8 cellular contexts compared by ENCODE assay signal in genomic region chr16:75087040-75087979, GRCh38. TPM values are rescaled to one million over a fixed set of nuclear protein-coding genes. Genes with fewer than 3 reads are reported as not detected.
DNase-seq lines count a peak whose midpoint lies in the region; ATAC-seq, FAIRE-seq and TF ChIP-seq lines count a peak whose summit lies in the region.

No MANE protein-coding gene starts in this region.

- intact Hi-C loops in pancreas (cut with DNase I): no loop called here
- intact Hi-C loops in CD4-positive, alpha-beta T cell (cut with DNase I, micrococcal nuclease): no loop called here

- peak in 3 of 4 donors; percentile 50 to 74 (median 72) for ATAC-seq in pancreas
- no peak for ATAC-seq in CD4-positive, alpha-beta T cell (ENCODE audit: poor library complexity)
- no peak for ATAC-seq in activated T-cell treated with anti-CD3 and anti-CD28 coated beads, Interleukin-2, amount 50 U/mL, for 4 hours

- POLR2A ChIA-PET in CD4-positive, alpha-beta T cell (lab: Charles Lee): interaction anchor here (1.0 kb wide), 1 partner anchor 22 kb away, joined by 3 read pairs; no protein-coding TSS in a partner anchor

- no peak overlapping the region for H3K4me3 ChIP-seq in epithelial cell of esophagus (ENCODE audit: low read length)
- no peak overlapping the region for H3K4me3 ChIP-seq in pancreas

- H3K27me3 ChIP-seq in pancreas: no peaks in the 10 kb centered on the region
- H3K27me3 ChIP-seq in CD4-positive, alpha-beta T cell (ENCODE audit: control insufficient read depth, insufficient read depth, low read length): no peaks in the 10 kb centered on the region

- 85 to 88% methylated on average over 13 of the region's 13 CpGs for WGBS in pancreas, 2 donors

- H3K27ac ChIP-seq in pancreas: peak overlapping the region in 1 of 4 donors; percentile 17
- H3K27ac ChIP-seq in CD4-positive, alpha-beta T cell (ENCODE audit: low read depth, low read length): no peak overlapping the region

- H3K36me3 ChIP-seq in pancreas: no peaks in the 10 kb centered on the region

- FAIRE-seq in pancreas (lab: Jason Lieb, UNC) (no peak), D721Med (lab: Jason Lieb, UNC) (no peak)

- no peaks in the 10 kb centered on the region for H3K36me3 Mint-ChIP-seq in CD4-positive, alpha-beta T cell (ENCODE audit: low read depth)
- no peaks in the 10 kb centered on the region for H3K36me3 Mint-ChIP-seq in activated T-cell treated with anti-CD3 and anti-CD28 coated beads, Interleukin-2, amount 50 U/mL, for 4 hours (ENCODE audit: insufficient read depth)

- H3K4me3 Mint-ChIP-seq in CD4-positive, alpha-beta T cell: no peak overlapping the region
- H3K4me3 Mint-ChIP-seq in activated T-cell treated with anti-CD3 and anti-CD28 coated beads, Interleukin-2, amount 50 U/mL, for 4 hours: no peak overlapping the region

- TF ChIP-seq CTCF in epithelial cell of esophagus (IDR thresholded peaks at IDR 0.05; ENCODE audit: insufficient read depth, low read depth, low read length, missing control alignments) (no peak), pancreas (IDR thresholded peaks at IDR 0.05) (no peak), D721Med (IDR thresholded peaks at IDR 0.05; ENCODE audit: insufficient read depth, missing control alignments) (no peak)
- TF ChIP-seq CTCF in CD4-positive, alpha-beta T cell (IDR thresholded peaks at IDR 0.05): no peak

- H3K27ac Mint-ChIP-seq in CD4-positive, alpha-beta T cell: no peak overlapping the region

- H3K27me3 Mint-ChIP-seq in CD4-positive, alpha-beta T cell: no peaks in the 10 kb centered on the region
- no peaks in the 10 kb centered on the region for H3K27me3 Mint-ChIP-seq in activated T-cell treated with anti-CD3 and anti-CD28 coated beads, Interleukin-2, amount 50 U/mL, for 4 hours (ENCODE audit: low read depth)

- peak; percentile 48 for DNase-seq in GM03348 (ENCODE audit: low spot score)
- peak; percentile 96 for DNase-seq in NCI-H510A treated with DMSO at 0.1 percent for 48 hours (lab: John Stamatoyannopoulos, UW)
- DNase-seq in epithelial cell of esophagus (ENCODE audit: low read depth): peak; percentile 27
- DNase-seq in pancreas: no peak
- no peak for DNase-seq in D721Med (ENCODE audit: insufficient read length, low spot score)
- no peak for DNase-seq in activated CD4-positive, alpha-beta T cell treated with anti-CD3 and anti-CD28 coated beads, Interleukin-2, amount 50 U/mL, for 4 hours
- no peak for DNase-seq in CD4-positive, alpha-beta T cell
- DNase-seq in activated T-cell treated with anti-CD3 and anti-CD28 coated beads, Interleukin-2, amount 50 U/mL, for 4 hours: no peak

- peaks cover 15% of the 10 kb centered on the region for H3K4me1 Mint-ChIP-seq in CD4-positive, alpha-beta T cell (ENCODE audit: low read depth)
- no peaks in the 10 kb centered on the region for H3K4me1 Mint-ChIP-seq in activated T-cell treated with anti-CD3 and anti-CD28 coated beads, Interleukin-2, amount 50 U/mL, for 4 hours (ENCODE audit: low read depth)

- H3K9me3 ChIP-seq in pancreas: no peaks in the 10 kb centered on the region
- H3K9me3 ChIP-seq in CD4-positive, alpha-beta T cell (ENCODE audit: control insufficient read depth, low read length): no peaks in the 10 kb centered on the region

- H3K4me1 ChIP-seq in pancreas: peaks cover 0 to 3% (median 0%) of the 10 kb centered on the region in 3 donors

- CTCF ChIA-PET in CD4-positive, alpha-beta T cell (lab: Charles Lee): no interaction called here

- no peaks in the 10 kb centered on the region for H3K9me3 Mint-ChIP-seq in CD4-positive, alpha-beta T cell
- H3K9me3 Mint-ChIP-seq in activated T-cell treated with anti-CD3 and anti-CD28 coated beads, Interleukin-2, amount 50 U/mL, for 4 hours: no peaks in the 10 kb centered on the region

RNA-seq across cellular contexts. Expression of gene LDHD, which starts 29.3 kb away (rescaled TPM):
- 10 to 100 TPM in 2 of 6 donors, 1 to 10 TPM in 4; 6.9 to 12.2 (median 8.6) TPM for total RNA-seq in pancreas
- 10 to 100 TPM; 15.8 to 20.3 TPM for polyA plus RNA-seq in pancreas
- not detected for total RNA-seq in CD4-positive, alpha-beta T cell
- under 1 TPM in 1 of 3 donors, not detected in 2; 0.11 TPM for total RNA-seq in activated T-cell treated with anti-CD3 and anti-CD28 coated beads, Interleukin-2, amount 50 U/mL, for 4 hours

Comparison
In these comparisons a context has a peak if more than half of its experiments do, and no peak if none do; other contexts are left out.
1. DNase-seq: peak in GM03348 (single experiment), NCI-H510A treated with DMSO at 0.1 percent for 48 hours (single experiment) and epithelial cell of esophagus (single experiment); none in pancreas (0 of 6), D721Med (single experiment), activated CD4-positive, alpha-beta T cell treated with anti-CD3 and anti-CD28 coated beads, Interleukin-2, amount 50 U/mL, for 4 hours (0 of 2), CD4-positive, alpha-beta T cell (0 of 10) and activated T-cell treated with anti-CD3 and anti-CD28 coated beads, Interleukin-2, amount 50 U/mL, for 4 hours (single experiment).
2. ATAC-seq: peak in pancreas (3 of 4); none in CD4-positive, alpha-beta T cell (single experiment) and activated T-cell treated with anti-CD3 and anti-CD28 coated beads, Interleukin-2, amount 50 U/mL, for 4 hours (0 of 2).
3. RNA of gene LDHD, which starts 29.3 kb away (total RNA-seq): 6.9 to 12.2 TPM in pancreas; 0.11 TPM in activated T-cell treated with anti-CD3 and anti-CD28 coated beads, Interleukin-2, amount 50 U/mL, for 4 hours and not detected in CD4-positive, alpha-beta T cell; every median in the first group is over 4 times any median in the second.